Comparison of ENCODE assay signal across 8 cellular contexts in the genomic region with DNA sequence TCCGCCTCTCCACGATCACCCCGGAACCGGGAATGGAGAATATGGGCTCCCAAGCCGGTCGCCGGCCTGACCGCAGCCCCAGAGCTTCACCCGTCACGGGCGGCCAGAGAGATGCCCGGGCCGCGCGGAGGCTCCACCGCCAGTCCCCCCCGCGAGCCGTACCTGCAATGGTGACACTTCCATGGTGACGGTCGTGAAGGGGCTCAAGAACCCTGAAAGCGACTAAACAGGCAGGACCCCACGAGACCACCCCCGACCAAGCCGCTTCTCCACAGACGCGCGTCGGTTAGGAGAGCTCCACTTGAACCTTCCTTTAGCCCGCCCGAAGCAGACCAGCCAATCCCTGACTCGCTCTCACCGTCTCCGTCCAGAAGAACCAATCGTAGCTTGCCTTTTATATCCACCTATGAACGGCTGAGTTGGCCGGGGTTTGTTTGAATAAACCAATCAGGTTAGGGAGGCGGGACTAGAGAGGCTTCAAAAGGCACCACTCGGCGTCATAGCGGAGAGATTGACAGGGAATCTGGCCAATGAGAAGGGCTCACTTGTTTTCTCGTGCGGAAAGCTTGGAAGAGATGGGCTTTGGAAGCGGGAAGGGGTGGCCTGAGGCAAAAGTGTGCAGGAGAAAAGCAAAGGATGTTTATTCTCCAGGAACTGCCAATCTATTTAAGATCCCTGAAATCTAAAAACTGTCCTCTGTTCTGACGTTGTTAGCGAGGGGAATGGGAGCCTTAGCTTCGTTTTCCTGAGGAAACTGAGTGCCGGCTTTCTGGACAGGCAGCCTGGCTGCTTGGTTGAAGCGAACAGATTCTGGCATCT. TPM values are rescaled to one million over a fixed set of nuclear protein-coding genes. Genes with fewer than 3 reads are reported as not detected.
A peak's percentile ranks its signal among the peaks of the same experiment; 100 is the strongest.
DNase-seq lines count a peak whose midpoint lies in the region; FAIRE-seq and TF ChIP-seq lines count a peak whose summit lies in the region.

A gene with protein sequence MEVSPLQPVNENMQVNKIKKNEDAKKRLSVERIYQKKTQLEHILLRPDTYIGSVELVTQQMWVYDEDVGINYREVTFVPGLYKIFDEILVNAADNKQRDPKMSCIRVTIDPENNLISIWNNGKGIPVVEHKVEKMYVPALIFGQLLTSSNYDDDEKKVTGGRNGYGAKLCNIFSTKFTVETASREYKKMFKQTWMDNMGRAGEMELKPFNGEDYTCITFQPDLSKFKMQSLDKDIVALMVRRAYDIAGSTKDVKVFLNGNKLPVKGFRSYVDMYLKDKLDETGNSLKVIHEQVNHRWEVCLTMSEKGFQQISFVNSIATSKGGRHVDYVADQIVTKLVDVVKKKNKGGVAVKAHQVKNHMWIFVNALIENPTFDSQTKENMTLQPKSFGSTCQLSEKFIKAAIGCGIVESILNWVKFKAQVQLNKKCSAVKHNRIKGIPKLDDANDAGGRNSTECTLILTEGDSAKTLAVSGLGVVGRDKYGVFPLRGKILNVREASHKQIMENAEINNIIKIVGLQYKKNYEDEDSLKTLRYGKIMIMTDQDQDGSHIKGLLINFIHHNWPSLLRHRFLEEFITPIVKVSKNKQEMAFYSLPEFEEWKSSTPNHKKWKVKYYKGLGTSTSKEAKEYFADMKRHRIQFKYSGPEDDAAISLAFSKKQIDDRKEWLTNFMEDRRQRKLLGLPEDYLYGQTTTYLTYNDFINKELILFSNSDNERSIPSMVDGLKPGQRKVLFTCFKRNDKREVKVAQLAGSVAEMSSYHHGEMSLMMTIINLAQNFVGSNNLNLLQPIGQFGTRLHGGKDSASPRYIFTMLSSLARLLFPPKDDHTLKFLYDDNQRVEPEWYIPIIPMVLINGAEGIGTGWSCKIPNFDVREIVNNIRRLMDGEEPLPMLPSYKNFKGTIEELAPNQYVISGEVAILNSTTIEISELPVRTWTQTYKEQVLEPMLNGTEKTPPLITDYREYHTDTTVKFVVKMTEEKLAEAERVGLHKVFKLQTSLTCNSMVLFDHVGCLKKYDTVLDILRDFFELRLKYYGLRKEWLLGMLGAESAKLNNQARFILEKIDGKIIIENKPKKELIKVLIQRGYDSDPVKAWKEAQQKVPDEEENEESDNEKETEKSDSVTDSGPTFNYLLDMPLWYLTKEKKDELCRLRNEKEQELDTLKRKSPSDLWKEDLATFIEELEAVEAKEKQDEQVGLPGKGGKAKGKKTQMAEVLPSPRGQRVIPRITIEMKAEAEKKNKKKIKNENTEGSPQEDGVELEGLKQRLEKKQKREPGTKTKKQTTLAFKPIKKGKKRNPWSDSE (N-terminal part only) (minus strand): TSS at position 288 of the 819 bp plus-strand sequence. CDS start 105 bp downstream, at position 183.

- H2BK5ac ChIP-seq in neuronal stem cell (ENCODE audit: low read length): peak within 1 kb of the TSS; percentile 98

- no CpG with 5 or more reads among the region's 49 CpGs for WGBS in neuronal stem cell (ENCODE audit: extremely low coverage in 2 of 2, insufficient read length in 2 of 2, insufficient replicate concordance in 1 of 2), 2 donors

- peak within 1 kb of the TSS; percentile 85 for H2AFZ ChIP-seq in neuronal stem cell (ENCODE audit: low read length)

- no peaks in the 10 kb centered on the region for H3K9me3 ChIP-seq in neuronal stem cell (replicated peaks in 1 of 2; ENCODE audit: control insufficient read depth in 2 of 2, insufficient read depth in 1 of 2, low read depth in 1 of 2, low read length in 2 of 2)
- H3K9me3 ChIP-seq in subcutaneous abdominal adipose tissue (ENCODE audit: control insufficient read depth in 5 of 5, low read length in 5 of 5): no peaks in the 10 kb centered on the region

- peak within 1 kb of the TSS; percentile 73 for H2BK12ac ChIP-seq in neuronal stem cell (ENCODE audit: low read length)

- FAIRE-seq in frontal cortex (lab: Jason Lieb, UNC): peak; percentile 98

- no peaks in the 10 kb centered on the region for H3K9me3 Mint-ChIP-seq in HFFc6

- TF ChIP-seq CTCF in HFFc6 (IDR thresholded peaks at IDR 0.05): no peak

- H3K9ac ChIP-seq in neuronal stem cell (ENCODE audit: low read depth, low read length, poor library complexity) (peak within 1 kb of the TSS; percentile 94), subcutaneous abdominal adipose tissue (ENCODE audit: low read length in 5 of 5) (peak within 1 kb of the TSS in 3 of 5 donors; percentile 21 to 64 (median 56))

- peak within 1 kb of the TSS; percentile 10 for H3K4ac ChIP-seq in neuronal stem cell (ENCODE audit: low read length)

- DNase-seq in GM04504 (ENCODE audit: low read depth) (peak; percentile 100), HFFc6 (peak; percentile 100), NAMALWA (ENCODE audit: low spot score) (peak; percentile 100), SK-MEL-5 (ENCODE audit: low read depth, low spot score) (peak; percentile 100), frontal cortex (ENCODE audit: low spot score in 2 of 2) (peak; percentile 94 to 97), neuronal stem cell (ENCODE audit: low spot score) (peak; percentile 100)
- DNase-seq in activated naive CD4-positive, alpha-beta T cell (lab: John Stamatoyannopoulos, UW): peak; percentile 75 to 90 (median 80)

- peaks cover 34% of the 10 kb centered on the region for H3K4me1 Mint-ChIP-seq in HFFc6 (ENCODE audit: low read depth)

- H3K27me3 ChIP-seq in neuronal stem cell (ENCODE audit: control insufficient read depth in 3 of 3, insufficient read depth in 3 of 3, low read depth in 1 of 3, low read length in 3 of 3) (no peaks in the 10 kb centered on the region), subcutaneous abdominal adipose tissue (ENCODE audit: control insufficient read depth in 5 of 5, insufficient read depth in 4 of 5, low read length in 5 of 5) (peaks cover 0 to 4% (median 0%) of the 10 kb centered on the region in 5 donors)

- H3K18ac ChIP-seq in neuronal stem cell (ENCODE audit: low read length): peak within 1 kb of the TSS; percentile 88

- H2BK15ac ChIP-seq in neuronal stem cell (ENCODE audit: low read length): peak within 1 kb of the TSS; percentile 98

- peaks cover 7 to 39% of the 10 kb centered on the region in 2 donors for H3K36me3 ChIP-seq in neuronal stem cell (replicated peaks in 1 of 2; ENCODE audit: control insufficient read depth in 2 of 2, insufficient read depth in 2 of 2, low read length in 2 of 2)
- H3K36me3 ChIP-seq in subcutaneous abdominal adipose tissue (ENCODE audit: control insufficient read depth in 5 of 5, insufficient read depth in 5 of 5, low read length in 5 of 5): no peaks in the 10 kb centered on the region

- in situ Hi-C loops in SK-MEL-5 (cut with HindIII; ENCODE audit: low pct_unique_long_range_greater_than_20kb, low sequenced_read_pairs): loop anchor here (25.0 kb wide), 1 partner anchor 356 kb away; a partner anchor contains a TSS

- H2AK5ac ChIP-seq in neuronal stem cell (ENCODE audit: low read depth, low read length): peak within 1 kb of the TSS; percentile 96

- peaks cover 5% of the 10 kb centered on the region for H3K27me3 Mint-ChIP-seq in HFFc6 (ENCODE audit: insufficient read depth)

- peaks cover 10% of the 10 kb centered on the region; the same call in 1 of the 2 replicates for H3K36me3 Mint-ChIP-seq in HFFc6 (ENCODE audit: low read depth)

- H3K4me3 ChIP-seq in neuronal stem cell (ENCODE audit: low read length in 2 of 2) (peak within 1 kb of the TSS; percentile 82 to 95), subcutaneous abdominal adipose tissue (ENCODE audit: low read depth in 1 of 5, low read length in 5 of 5) (peak within 1 kb of the TSS; percentile 63 to 91 (median 70))

- peak within 1 kb of the TSS; percentile 68 for H3K23ac ChIP-seq in neuronal stem cell (ENCODE audit: low read depth, low read length, poor library complexity)

- H3K4me1 ChIP-seq in neuronal stem cell (ENCODE audit: control insufficient read depth in 2 of 2, insufficient read depth in 1 of 2, low read depth in 1 of 2, low read length in 2 of 2) (peaks cover 6 to 15% of the 10 kb centered on the region in 2 donors), subcutaneous abdominal adipose tissue (ENCODE audit: control insufficient read depth in 5 of 5, insufficient read depth in 5 of 5, low read length in 5 of 5) (peaks cover 0 to 30% (median 26%) of the 10 kb centered on the region in 5 donors)

- H4K91ac ChIP-seq in neuronal stem cell (ENCODE audit: low read depth, low read length, poor library complexity): no peak within 1 kb of the TSS

- peak within 1 kb of the TSS; percentile 98 for H3K4me3 Mint-ChIP-seq in HFFc6

- H4K8ac ChIP-seq in neuronal stem cell (ENCODE audit: low read depth, low read length): no peak within 1 kb of the TSS

- H3K14ac ChIP-seq in neuronal stem cell (ENCODE audit: low read length): peak within 1 kb of the TSS; percentile 25

- peak within 1 kb of the TSS; percentile 92 for H3K27ac Mint-ChIP-seq in HFFc6

- peaks cover 3% of the 10 kb centered on the region for H3K79me1 ChIP-seq in neuronal stem cell (ENCODE audit: low read depth, low read length)

- peak within 1 kb of the TSS; percentile 67 for H2BK120ac ChIP-seq in neuronal stem cell (ENCODE audit: low read depth, low read length)

- peak within 1 kb of the TSS; percentile 71 for H3K4me2 ChIP-seq in neuronal stem cell (ENCODE audit: insufficient read depth, low read length, poor library complexity, severe bottlenecking)

- H3K27ac ChIP-seq in neuronal stem cell (replicated peaks; ENCODE audit: low read length) (peak within 1 kb of the TSS; percentile 92), subcutaneous abdominal adipose tissue (ENCODE audit: low read depth, low read length) (peak within 1 kb of the TSS; percentile 16)

RNA-seq across cellular contexts. Expression of the gene that starts here (rescaled TPM):
- total RNA-seq in HFFc6 (2021; fragmentation: NEBNext Ultra II Directional; extraction: Animal tissue kit (Norgen Biotek cat#: 25700)): 100 to 1,000 TPM in 5 of 6 experiments, 10 to 100 TPM in 1; 73.2 to 170 (median 150) TPM
- 114 and 117 TPM in 2 replicates for total RNA-seq in SK-MEL-5 (2014; rRNA removed; shearing (Covaris generic))
- polyA plus RNA-seq in SK-MEL-5 (2015; cell fraction: cytosol; rRNA removed): 102 and 129 TPM in 2 replicates
- polyA plus RNA-seq in SK-MEL-5 (2015; cell fraction: nucleus; rRNA removed): 176 and 249 TPM in 2 replicates
- 19.6 TPM for total RNA-seq in frontal cortex
- 269 TPM for polyA plus RNA-seq in neuronal stem cell (2013, experiment 1 of 2)
- 272 TPM for polyA plus RNA-seq in neuronal stem cell (2013, experiment 2 of 2)

Comparison
In these comparisons a context has a peak if more than half of its experiments do, and no peak if none do; other contexts are left out.
1. Peak in every context shown above with its lines: DNase-seq, H3K4me3 ChIP-seq and H3K27ac ChIP-seq.